ENCODE assay signal across 1 cellular context in the genomic region with DNA sequence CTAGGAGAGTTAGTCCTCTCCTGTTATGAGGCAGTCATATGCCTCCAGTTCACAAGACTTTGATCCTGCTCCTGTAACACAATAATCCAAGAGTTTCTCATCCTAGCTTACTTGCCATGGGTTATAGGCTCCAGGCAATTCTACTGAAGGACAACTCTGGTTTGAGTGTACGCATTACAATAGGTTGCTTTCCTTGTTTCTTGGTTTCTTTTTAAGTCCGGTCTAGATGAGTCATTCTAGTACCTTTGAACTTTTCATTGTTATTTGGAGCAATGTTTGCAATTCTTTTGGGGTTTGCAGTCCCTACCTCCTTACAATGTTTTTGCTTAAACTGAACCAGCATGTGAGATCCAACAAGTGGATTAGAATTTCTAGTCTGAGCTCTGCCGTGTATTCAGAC.
A peak's percentile ranks its signal among the peaks of the same experiment; 100 is the strongest.
TF ChIP-seq lines count a peak whose summit lies in the region.

No MANE protein-coding gene starts in this region.

TF ChIP-seq in H1, 55 proteins besides CTCF, POLR2A, EP300 and RAD21 (continued from another document):
- TF ChIP-seq, protein P1, sequence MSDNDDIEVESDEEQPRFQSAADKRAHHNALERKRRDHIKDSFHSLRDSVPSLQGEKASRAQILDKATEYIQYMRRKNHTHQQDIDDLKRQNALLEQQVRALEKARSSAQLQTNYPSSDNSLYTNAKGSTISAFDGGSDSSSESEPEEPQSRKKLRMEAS (IDR thresholded peaks at IDR 0.05): no peak
- no peak for TF ChIP-seq KDM1A (IDR thresholded peaks at IDR 0.05; ENCODE audit: borderline replicate concordance, low read length)
- no peak for TF ChIP-seq SUZ12 (IDR thresholded peaks at IDR 0.05; ENCODE audit: low read length)
- TF ChIP-seq, protein P2, sequence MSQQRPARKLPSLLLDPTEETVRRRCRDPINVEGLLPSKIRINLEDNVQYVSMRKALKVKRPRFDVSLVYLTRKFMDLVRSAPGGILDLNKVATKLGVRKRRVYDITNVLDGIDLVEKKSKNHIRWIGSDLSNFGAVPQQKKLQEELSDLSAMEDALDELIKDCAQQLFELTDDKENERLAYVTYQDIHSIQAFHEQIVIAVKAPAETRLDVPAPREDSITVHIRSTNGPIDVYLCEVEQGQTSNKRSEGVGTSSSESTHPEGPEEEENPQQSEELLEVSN (IDR thresholded peaks at IDR 0.05): no peak
- TF ChIP-seq POU5F1 (IDR thresholded peaks at IDR 0.05; ENCODE audit: low read depth, low read length): peak; percentile 83; the same call in 1 of the 2 replicates
- TF ChIP-seq, protein P3, sequence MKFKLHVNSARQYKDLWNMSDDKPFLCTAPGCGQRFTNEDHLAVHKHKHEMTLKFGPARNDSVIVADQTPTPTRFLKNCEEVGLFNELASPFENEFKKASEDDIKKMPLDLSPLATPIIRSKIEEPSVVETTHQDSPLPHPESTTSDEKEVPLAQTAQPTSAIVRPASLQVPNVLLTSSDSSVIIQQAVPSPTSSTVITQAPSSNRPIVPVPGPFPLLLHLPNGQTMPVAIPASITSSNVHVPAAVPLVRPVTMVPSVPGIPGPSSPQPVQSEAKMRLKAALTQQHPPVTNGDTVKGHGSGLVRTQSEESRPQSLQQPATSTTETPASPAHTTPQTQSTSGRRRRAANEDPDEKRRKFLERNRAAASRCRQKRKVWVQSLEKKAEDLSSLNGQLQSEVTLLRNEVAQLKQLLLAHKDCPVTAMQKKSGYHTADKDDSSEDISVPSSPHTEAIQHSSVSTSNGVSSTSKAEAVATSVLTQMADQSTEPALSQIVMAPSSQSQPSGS (IDR thresholded peaks at IDR 0.05; ENCODE audit: low read length): no peak
- no peak for TF ChIP-seq TBP (IDR thresholded peaks at IDR 0.05; ENCODE audit: low read depth, low read length)
- no peak for TF ChIP-seq YY1 (IDR thresholded peaks at IDR 0.05; ENCODE audit: low read depth, low read length)
TF ChIP-seq in H1: peak in this region for 2.
